ENCODE assay signal across 9 cellular contexts in the genomic region with DNA sequence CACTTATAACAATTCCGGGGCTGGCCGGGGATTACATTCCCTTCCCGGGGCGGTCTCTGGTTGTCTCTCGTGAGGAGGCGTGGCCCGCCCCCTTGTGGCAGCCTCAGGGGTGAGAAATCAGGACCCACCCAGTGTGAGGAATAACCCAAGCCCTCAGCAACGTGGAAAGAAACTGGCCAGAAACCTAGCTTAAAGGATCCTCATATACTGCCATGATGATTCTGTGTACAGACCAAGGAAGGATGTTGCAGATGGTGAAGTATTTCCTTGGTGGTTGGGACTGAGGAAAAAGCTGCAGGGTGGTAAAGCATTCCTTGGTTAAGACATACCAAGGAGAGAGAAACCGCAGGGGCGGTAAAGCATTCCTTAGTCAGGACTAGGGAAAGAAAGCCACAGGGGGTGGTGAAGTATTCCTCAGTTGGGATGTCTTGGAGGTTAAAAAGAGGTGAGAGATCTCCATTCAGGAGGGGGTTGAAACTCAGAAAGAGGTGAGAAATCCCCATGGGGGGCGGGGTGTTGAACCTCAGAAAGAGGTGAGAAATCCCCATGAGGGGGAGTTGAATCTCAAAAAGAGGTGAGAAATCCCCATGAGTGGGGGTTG.
DNase-seq lines count a peak whose midpoint lies in the region; ATAC-seq and TF ChIP-seq lines count a peak whose summit lies in the region.
"Had no signal": no experiment of that assay in that cellular context is flagged by ENCODE, and none has a peak within 500 bp of the region (broad histone marks: within the 10 kb centered on the region; RNA-seq: fewer than 3 reads in every experiment).

No MANE protein-coding gene starts in this region.

- H3K4me3 Mint-ChIP-seq in Caco-2 (ENCODE audit: unreplicated experiment) (no peak overlapping the region), HFFc6 (no peak overlapping the region), nephron progenitor cell (no peak overlapping the region)

- H3K27me3 Mint-ChIP-seq in Caco-2 (ENCODE audit: insufficient read depth, unreplicated experiment) (no peaks in the 10 kb centered on the region), HFFc6 (ENCODE audit: insufficient read depth) (no peaks in the 10 kb centered on the region), nephron progenitor cell (ENCODE audit: low read depth, poor library complexity) (no peaks in the 10 kb centered on the region)

- H3K27ac Mint-ChIP-seq in Caco-2 (ENCODE audit: unreplicated experiment) = peak overlapping the region; percentile 42
- no peak overlapping the region for H3K27ac Mint-ChIP-seq in HFFc6
- peak overlapping the region; percentile 12 for H3K27ac Mint-ChIP-seq in nephron progenitor cell

- H3K27me3 ChIP-seq in Caco-2 (replicated peaks; ENCODE audit: control insufficient read depth, insufficient read depth, low read length) (no peaks in the 10 kb centered on the region), dorsolateral prefrontal cortex (no peaks in the 10 kb centered on the region)
- H3K27me3 ChIP-seq: body of pancreas had no signal

- no peaks in the 10 kb centered on the region for H3K9me3 ChIP-seq in Caco-2
- H3K9me3 ChIP-seq: body of pancreas had no signal

- no peaks in the 10 kb centered on the region for H3K4me1 ChIP-seq in Caco-2
- H3K4me1 ChIP-seq: body of pancreas had no signal

- DNase-seq in Caco-2 (peak in 1 of 2 experiments; percentile 26), HFFc6 (no peak), cardiac fibroblast (ENCODE audit: low read depth in 2 of 2) (peak; percentile 47 to 53), nephron progenitor cell (peak; percentile 65), GM19238 (ENCODE audit: insufficient read length, low spot score) (no peak), T1000 (lab: John Stamatoyannopoulos, UW) (no peak), dorsolateral prefrontal cortex (no peak)

- ATAC-seq in HG03432 (IDR thresholded peaks at IDR 0.05; ENCODE audit: unreplicated experiment) = no peak
- ATAC-seq: body of pancreas had no signal

- CTCF ChIA-PET in Caco-2 (lab: Charles Lee) = no interaction called here

- POLR2A ChIA-PET in Caco-2 (lab: Charles Lee) = no interaction called here

- H3K36me3 ChIP-seq in Caco-2 (ENCODE audit: control insufficient read depth, insufficient read depth, low read length) = no peaks in the 10 kb centered on the region

- H3K4me1 Mint-ChIP-seq in Caco-2 (ENCODE audit: low read depth, unreplicated experiment) (peaks cover under 1% of the 10 kb centered on the region), HFFc6 (ENCODE audit: low read depth) (peaks cover 2% of the 10 kb centered on the region), nephron progenitor cell (peaks cover 31% of the 10 kb centered on the region)

- peak; percentile 18 to 26 for TF ChIP-seq CTCF in Caco-2 (IDR thresholded peaks at IDR 0.05; ENCODE audit: insufficient read depth in 1 of 2, low read depth in 1 of 2, low read length in 1 of 2, severe bottlenecking in 1 of 2, unreplicated experiment in 1 of 2)
- TF ChIP-seq CTCF in HFFc6 (IDR thresholded peaks at IDR 0.05) = peak; percentile 48
- peak; percentile 32 for TF ChIP-seq CTCF in cardiac fibroblast (IDR thresholded peaks at IDR 0.05; ENCODE audit: low read depth, low read length)
- peak; percentile 53 for TF ChIP-seq CTCF in nephron progenitor cell (IDR thresholded peaks at IDR 0.05)
- TF ChIP-seq CTCF in dorsolateral prefrontal cortex (IDR thresholded peaks at IDR 0.05 in 54 of 56, conservative IDR thresholded peaks at IDR 0.05 in 2 of 56; ENCODE audit: low read depth in 1 of 56, partially characterized antibody in 56 of 56) = peak in 9 of 56 donors; percentile 12 to 19 (median 15)

- H3K4me3 ChIP-seq in Caco-2 (ENCODE audit: low read depth, low read length) (no peak overlapping the region), cardiac fibroblast (replicated peaks in 1 of 2; ENCODE audit: low read depth in 2 of 2, low read length in 2 of 2) (no peak overlapping the region), dorsolateral prefrontal cortex (no peak overlapping the region)
- H3K4me3 ChIP-seq: body of pancreas had no signal

- no TSS peak for BruUV-seq in Caco-2 (replicated peaks; lab: Mats Ljungman, UMichigan)

- no peaks in the 10 kb centered on the region for H3K9me3 Mint-ChIP-seq in Caco-2 (ENCODE audit: unreplicated experiment)
- no peaks in the 10 kb centered on the region for H3K9me3 Mint-ChIP-seq in HFFc6
- no peaks in the 10 kb centered on the region for H3K9me3 Mint-ChIP-seq in nephron progenitor cell

- peaks cover 5% of the 10 kb centered on the region for H3K36me3 Mint-ChIP-seq in Caco-2 (ENCODE audit: insufficient read depth, unreplicated experiment)
- H3K36me3 Mint-ChIP-seq in HFFc6 (ENCODE audit: low read depth) = no peaks in the 10 kb centered on the region; the same call in 1 of the 2 replicates
- peaks cover 12% of the 10 kb centered on the region for H3K36me3 Mint-ChIP-seq in nephron progenitor cell (ENCODE audit: low read depth)

- H3K27ac ChIP-seq in dorsolateral prefrontal cortex = no peak overlapping the region
- H3K27ac ChIP-seq: body of pancreas had no signal

- intact Hi-C loops in Caco-2 (cut with micrococcal nuclease; ENCODE audit: unreplicated experiment) (no loop called here), dorsolateral prefrontal cortex (cut with DNase I) (no loop called here)

Comparison
In these comparisons a context has a peak if more than half of its experiments do, and no peak if none do; other contexts are left out.
1. DNase-seq: peak in cardiac fibroblast (2 of 2) and nephron progenitor cell (single experiment); none in HFFc6 (single experiment), GM19238 (single experiment), T1000 (single experiment) and dorsolateral prefrontal cortex (0 of 10).